In the genomic region with DNA sequence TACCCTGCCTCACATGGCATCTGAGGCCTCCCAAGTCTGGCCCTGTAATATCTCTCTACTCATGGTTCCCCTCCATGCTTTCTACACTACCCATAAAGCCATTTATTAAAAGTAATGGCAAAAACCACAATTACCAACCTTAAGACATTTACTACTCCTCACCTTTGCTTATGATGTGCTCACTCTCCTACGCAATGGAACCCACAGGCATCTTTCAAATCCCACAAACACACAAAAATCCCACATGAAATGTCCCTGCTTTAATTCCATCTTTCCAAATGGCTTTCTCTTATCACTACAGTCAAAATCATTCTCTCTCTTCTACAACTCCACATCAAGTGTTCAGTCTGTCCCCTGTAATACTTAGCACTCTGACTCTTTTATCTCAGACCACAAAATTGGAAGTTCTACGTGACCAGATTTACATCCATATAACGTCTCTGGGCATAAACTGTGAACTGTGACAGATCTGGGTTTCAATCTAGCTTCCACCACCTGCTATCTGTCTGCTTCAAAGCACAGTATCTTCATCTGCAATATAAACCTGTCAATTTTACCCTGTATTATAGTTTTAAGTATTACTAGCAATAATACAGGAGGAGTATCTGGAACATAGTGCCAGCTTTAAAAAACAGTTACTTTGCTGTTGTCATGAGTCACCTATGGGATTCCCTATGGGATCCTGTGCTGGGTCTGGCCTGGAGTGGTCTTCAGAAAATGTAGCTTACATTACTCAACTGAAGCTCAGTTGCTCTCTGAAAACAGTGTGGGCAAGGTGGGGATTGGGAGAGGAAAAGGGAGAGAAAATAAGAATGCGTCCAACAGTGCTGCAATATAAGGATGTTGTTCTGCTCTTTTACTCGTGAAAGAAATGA, we compare ENCODE assay signal across 1 cellular context.
TF ChIP-seq lines count a peak whose summit lies in the region.

No MANE protein-coding gene starts in this region.

TF ChIP-seq in IMR-90, 13 proteins besides CTCF, POLR2A, EP300 and RAD21 (continued from another document):
- TF ChIP-seq, protein P1, sequence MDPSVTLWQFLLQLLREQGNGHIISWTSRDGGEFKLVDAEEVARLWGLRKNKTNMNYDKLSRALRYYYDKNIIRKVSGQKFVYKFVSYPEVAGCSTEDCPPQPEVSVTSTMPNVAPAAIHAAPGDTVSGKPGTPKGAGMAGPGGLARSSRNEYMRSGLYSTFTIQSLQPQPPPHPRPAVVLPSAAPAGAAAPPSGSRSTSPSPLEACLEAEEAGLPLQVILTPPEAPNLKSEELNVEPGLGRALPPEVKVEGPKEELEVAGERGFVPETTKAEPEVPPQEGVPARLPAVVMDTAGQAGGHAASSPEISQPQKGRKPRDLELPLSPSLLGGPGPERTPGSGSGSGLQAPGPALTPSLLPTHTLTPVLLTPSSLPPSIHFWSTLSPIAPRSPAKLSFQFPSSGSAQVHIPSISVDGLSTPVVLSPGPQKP (IDR thresholded peaks at IDR 0.05; ENCODE audit: borderline replicate concordance, low read depth, low read length), result no peak
- no peak for TF ChIP-seq MAFK (IDR thresholded peaks at IDR 0.05; ENCODE audit: low read depth, low read length)
- no peak for TF ChIP-seq MAZ (IDR thresholded peaks at IDR 0.05; ENCODE audit: borderline replicate concordance, low read depth, low read length)
- no peak for TF ChIP-seq MXI1 (IDR thresholded peaks at IDR 0.05; ENCODE audit: borderline replicate concordance, low read depth, low read length)
- no peak for TF ChIP-seq BHLHE40 (IDR thresholded peaks at IDR 0.05; ENCODE audit: low read depth, low read length)
- no peak for TF ChIP-seq CHD1 (IDR thresholded peaks at IDR 0.05; ENCODE audit: low read depth, low read length)
- TF ChIP-seq FOS (IDR thresholded peaks at IDR 0.05; ENCODE audit: low read depth, low read length), result no peak
TF ChIP-seq in IMR-90: peak in this region for 0.
